In the genomic region with DNA sequence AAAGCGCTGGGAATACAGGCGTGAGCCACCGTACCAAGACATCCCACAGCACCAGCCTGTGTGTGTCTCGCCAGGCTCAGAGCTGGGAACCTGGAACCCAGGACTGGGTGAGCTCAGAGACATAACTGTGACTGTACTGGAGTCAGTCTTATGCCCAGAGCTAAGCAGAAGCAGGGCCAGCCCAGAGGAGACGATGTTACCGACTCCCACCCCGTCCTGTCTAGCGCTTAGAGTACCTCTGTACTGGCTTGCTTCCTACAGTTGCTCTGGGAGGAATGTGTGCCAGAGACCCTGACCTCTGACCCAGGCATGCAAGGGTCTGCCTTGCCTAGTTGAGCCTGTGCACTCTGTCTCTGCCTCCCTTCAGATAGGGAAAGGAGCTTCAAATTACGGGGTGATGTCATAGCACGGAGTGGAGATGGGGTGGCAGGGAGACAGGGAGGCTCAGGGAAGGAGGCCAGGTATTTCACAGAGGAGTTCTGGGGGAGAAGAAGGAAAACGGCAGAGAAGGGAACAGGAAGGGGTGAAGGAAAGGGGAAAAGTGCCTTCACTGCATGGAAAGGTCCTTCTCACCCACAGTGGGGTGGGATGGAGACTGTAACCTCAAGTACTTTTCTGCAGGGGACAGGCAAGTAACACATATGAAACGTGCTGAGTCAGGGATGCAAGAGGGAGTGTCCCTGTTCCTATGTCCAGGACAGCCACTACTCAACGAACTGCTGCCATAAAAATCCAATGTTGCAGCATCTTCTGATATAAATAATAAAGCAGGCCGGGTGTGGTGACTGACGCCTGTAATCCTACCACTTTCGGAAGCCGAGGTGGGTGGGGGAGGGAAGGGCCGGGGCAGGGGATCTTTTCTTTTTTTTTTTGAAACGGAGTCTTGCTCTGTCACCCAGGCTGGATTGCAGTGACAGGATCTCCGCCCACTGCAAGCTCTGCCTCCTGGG, we compare ENCODE assay signal across 9 cellular contexts. TPM values are rescaled to one million over a fixed set of nuclear protein-coding genes. Genes with fewer than 3 reads are reported as not detected.
DNase-seq lines count a peak whose midpoint lies in the region; ATAC-seq and TF ChIP-seq lines count a peak whose summit lies in the region.
"Had no signal": no experiment of that assay in that cellular context is flagged by ENCODE, and none has a peak within 500 bp of the region (broad histone marks: within the 10 kb centered on the region; RNA-seq: fewer than 3 reads in every experiment).

No MANE protein-coding gene starts in this region.

- intact Hi-C loops in left lung (cut with DNase I) = no loop called here

- peak overlapping the region; percentile 49 for H3K27ac Mint-ChIP-seq in T-helper 2 cell treated with Interferon-gamma antibody and Interleukin-4, amounts not matched to agents 5 μg/mL and 100 μg/mL, for 36 hours
- H3K27ac Mint-ChIP-seq in brain = peak overlapping the region; percentile 25 to 90 (median 69)

- 41 to 43% methylated on average over 18 to 20 of the region's 20 CpGs for WGBS in tibial nerve, 2 donors

- H3K9me3 ChIP-seq in left lung = no peaks in the 10 kb centered on the region
- H3K9me3 ChIP-seq in tibial nerve = no peaks in the 10 kb centered on the region
- H3K9me3 ChIP-seq in Karpas-422 (ENCODE audit: low read length) = no peaks in the 10 kb centered on the region

- H3K4me1 Mint-ChIP-seq in T-helper 2 cell treated with Interferon-gamma antibody and Interleukin-4, amounts not matched to agents 5 μg/mL and 100 μg/mL, for 36 hours (ENCODE audit: low read depth) = peaks cover 38% of the 10 kb centered on the region
- peaks cover 73% of the 10 kb centered on the region for H3K4me1 Mint-ChIP-seq in brain

- no peak overlapping the region for H3K4me3 Mint-ChIP-seq in T-helper 2 cell treated with Interferon-gamma antibody and Interleukin-4, amounts not matched to agents 5 μg/mL and 100 μg/mL, for 36 hours
- H3K4me3 Mint-ChIP-seq in brain = peak overlapping the region; percentile 20 to 73 (median 56)

- no peaks in the 10 kb centered on the region for H3K27me3 ChIP-seq in left lung
- H3K27me3 ChIP-seq in tibial nerve = no peaks in the 10 kb centered on the region
- no peaks in the 10 kb centered on the region for H3K27me3 ChIP-seq in Karpas-422 (ENCODE audit: low read length)

- no peak for TF ChIP-seq POLR2A in tibial nerve (IDR thresholded peaks at IDR 0.05)

- peaks cover 26% of the 10 kb centered on the region for H3K36me3 Mint-ChIP-seq in T-helper 2 cell treated with Interferon-gamma antibody and Interleukin-4, amounts not matched to agents 5 μg/mL and 100 μg/mL, for 36 hours (ENCODE audit: low read depth)
- no peaks in the 10 kb centered on the region for H3K36me3 Mint-ChIP-seq in brain

- H3K36me3 ChIP-seq in left lung (no peaks in the 10 kb centered on the region), tibial nerve (peaks cover 0 to 9% (median 0%) of the 10 kb centered on the region in 3 donors), Karpas-422 (ENCODE audit: insufficient read depth, low read length) (no peaks in the 10 kb centered on the region)

- H3K79me2 ChIP-seq in Karpas-422 (ENCODE audit: low read length) = peaks cover 18% of the 10 kb centered on the region

- no peaks in the 10 kb centered on the region for H3K9me3 Mint-ChIP-seq in T-helper 2 cell treated with Interferon-gamma antibody and Interleukin-4, amounts not matched to agents 5 μg/mL and 100 μg/mL, for 36 hours
- no peaks in the 10 kb centered on the region for H3K9me3 Mint-ChIP-seq in brain

- no peak overlapping the region for H3K4me2 ChIP-seq in Karpas-422 (ENCODE audit: low read depth, low read length, poor library complexity, severe bottlenecking)

- TF ChIP-seq EP300 in tibial nerve (IDR thresholded peaks at IDR 0.05) = no peak

- H3K4me3 ChIP-seq in left lung (no peak overlapping the region), tibial nerve (no peak overlapping the region), Karpas-422 (ENCODE audit: low read length) (no peak overlapping the region)

- TF ChIP-seq CTCF in brain (conservative IDR thresholded peaks at IDR 0.05) = no peak
- no peak for TF ChIP-seq CTCF in left lung (IDR thresholded peaks at IDR 0.05)
- no peak for TF ChIP-seq CTCF in tibial nerve (IDR thresholded peaks at IDR 0.05)

- H3K27me3 Mint-ChIP-seq in T-helper 2 cell treated with Interferon-gamma antibody and Interleukin-4, amounts not matched to agents 5 μg/mL and 100 μg/mL, for 36 hours (ENCODE audit: low read depth) = no peaks in the 10 kb centered on the region
- H3K27me3 Mint-ChIP-seq in brain = peaks cover 3% of the 10 kb centered on the region

- no peak for DNase-seq in T-helper 2 cell treated with Interferon-gamma antibody and Interleukin-4, amounts not matched to agents 5 μg/mL and 100 μg/mL, for 36 hours (ENCODE audit: low spot score)
- DNase-seq in T-helper 2 cell (no peak), left lung (no peak), tibial nerve (ENCODE audit: low spot score in 2 of 2) (no peak), NCI-H524 (lab: John Stamatoyannopoulos, UW) (no peak), Karpas-422 (no peak)
- no peak for DNase-seq in stimulated activated CD4-positive, alpha-beta T cell treated with anti-CD3 and anti-CD28 coated beads, Interleukin-12 subunit alpha, Interleukin-12 subunit beta, amount 100 ng/mL, for 4 hours

- no peak overlapping the region for H3K9ac ChIP-seq in Karpas-422 (ENCODE audit: low read length)

- no peak overlapping the region for H2AFZ ChIP-seq in Karpas-422 (ENCODE audit: low read length)

- peak overlapping the region; percentile 57 to 65 for H3K27ac ChIP-seq in left lung
- H3K27ac ChIP-seq in tibial nerve = peak overlapping the region; percentile 0 to 78 (median 64)
- no peak overlapping the region for H3K27ac ChIP-seq in Karpas-422 (ENCODE audit: low read length)

- peaks cover 33% of the 10 kb centered on the region; the same call in 1 of the 2 replicates for H4K20me1 ChIP-seq in Karpas-422 (ENCODE audit: insufficient read depth, low read depth, low read length)

- H3K4me1 ChIP-seq in left lung (peaks cover 33 to 67% of the 10 kb centered on the region in 2 donors), tibial nerve (peaks cover 0 to 74% (median 49%) of the 10 kb centered on the region in 4 donors), Karpas-422 (ENCODE audit: low read length) (peaks cover 16% of the 10 kb centered on the region)

- ATAC-seq in left lung = peak; percentile 6

- H3K9me2 ChIP-seq in Karpas-422 (replicated peaks; ENCODE audit: insufficient read depth, low read length) = no peaks in the 10 kb centered on the region

RNA-seq across cellular contexts. Expression of a gene that starts 5.8 kb away (rescaled TPM):
- 19.2 TPM for polyA plus RNA-seq in brain (ENCODE audit: insufficient read depth, low read depth, low replicate concordance)
- total RNA-seq in left lung = 10 to 100 TPM in 1 of 2 donors, 1 to 10 TPM in 1; 8.5 to 10.1 TPM
- total RNA-seq in tibial nerve = 10 to 100 TPM in 1 of 4 donors, 1 to 10 TPM in 3; 6.6 to 11.6 (median 9.1) TPM
- 1.5 and 2.3 TPM in 2 replicates for total RNA-seq in Karpas-422 (2014; rRNA removed; shearing (Covaris generic); ENCODE audit: low replicate concordance)

RNA-seq across cellular contexts. Expression of a gene that starts 10.9 kb away (rescaled TPM):
- polyA plus RNA-seq in brain (ENCODE audit: insufficient read depth, low read depth, low replicate concordance) = 1.4 TPM
- total RNA-seq in left lung = 1 to 10 TPM; 1.5 to 1.6 TPM
- 1 to 10 TPM; 1.5 to 2.5 (median 2.1) TPM for total RNA-seq in tibial nerve
- not detected in 2 replicates for total RNA-seq in Karpas-422 (2014; rRNA removed; shearing (Covaris generic); ENCODE audit: low replicate concordance)

RNA-seq across cellular contexts. Expression of a gene that starts 18.4 kb away (rescaled TPM):
- polyA plus RNA-seq in brain (ENCODE audit: insufficient read depth, low read depth, low replicate concordance) = 15.8 TPM
- total RNA-seq in left lung = 10 to 100 TPM; 49.3 to 70.3 TPM
- total RNA-seq in tibial nerve = 10 to 100 TPM; 29.3 to 68.7 (median 53.5) TPM
- not detected in 2 replicates for total RNA-seq in Karpas-422 (2014; rRNA removed; shearing (Covaris generic); ENCODE audit: low replicate concordance)

RNA-seq across cellular contexts. Expression of a gene that starts 25.4 kb away (rescaled TPM):
- polyA plus RNA-seq in brain (ENCODE audit: insufficient read depth, low read depth, low replicate concordance) = 1.8 TPM
- under 1 TPM in 1 of 2 donors, not detected in 1; 0.67 TPM for total RNA-seq in left lung
- total RNA-seq in tibial nerve = not detected
- total RNA-seq in Karpas-422 (2014; rRNA removed; shearing (Covaris generic); ENCODE audit: low replicate concordance) = not detected in 2 replicates
- total RNA-seq: cerebellum had no signal

RNA-seq across cellular contexts. Expression of a gene that starts 29.4 kb away (rescaled TPM):
- 3.7 TPM for polyA plus RNA-seq in brain (ENCODE audit: insufficient read depth, low read depth, low replicate concordance)
- total RNA-seq in left lung (1 to 10 TPM in 1 of 2 donors, under 1 TPM in 1; 0.92 to 1.4 TPM), tibial nerve (not detected)
- not detected in 2 replicates for total RNA-seq in Karpas-422 (2014; rRNA removed; shearing (Covaris generic); ENCODE audit: low replicate concordance)

Comparison
In these comparisons a context has a peak if more than half of its experiments do, and no peak if none do; other contexts are left out.
1. RNA of a gene that starts 18.4 kb away (total RNA-seq): 49.3 to 70.3 TPM in left lung and 29.3 to 68.7 TPM in tibial nerve; not detected in Karpas-422; every median in the first group is over 10 times any median in the second.